ENCODE assay signal across 9 cellular contexts in the genomic region with DNA sequence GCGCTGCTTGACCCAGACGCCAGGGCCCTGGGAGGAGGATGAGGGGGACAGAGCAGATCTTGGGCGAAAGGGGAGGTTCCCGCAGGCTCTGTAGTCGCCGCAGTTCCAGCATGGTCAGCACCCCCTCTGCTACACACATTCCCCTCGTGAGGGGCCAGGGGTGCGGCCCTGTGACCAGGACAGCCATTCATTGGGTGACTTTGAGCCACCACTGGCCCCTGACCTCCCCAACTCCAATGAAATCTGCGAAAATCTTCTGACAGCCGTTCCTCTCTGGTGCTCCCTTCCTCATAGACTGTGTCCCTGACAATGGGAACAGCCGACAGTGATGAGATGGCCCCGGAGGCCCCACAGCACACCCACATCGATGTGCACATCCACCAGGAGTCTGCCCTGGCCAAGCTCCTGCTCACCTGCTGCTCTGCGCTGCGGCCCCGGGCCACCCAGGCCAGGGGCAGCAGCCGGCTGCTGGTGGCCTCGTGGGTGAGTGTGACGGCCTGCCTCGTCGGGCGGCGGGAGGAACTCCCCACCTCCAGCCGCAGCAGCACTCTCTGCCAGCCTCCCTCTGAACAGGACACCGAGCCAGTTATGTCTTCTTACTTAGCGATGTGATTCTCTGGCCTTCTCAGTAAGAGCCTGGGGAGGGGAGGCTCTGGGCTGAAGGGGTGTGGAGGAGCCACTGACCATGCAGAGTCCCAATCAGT. TPM values are rescaled to one million over a fixed set of nuclear protein-coding genes. Genes with fewer than 3 reads are reported as not detected.
DNase-seq lines count a peak whose midpoint lies in the region; TF ChIP-seq lines count a peak whose summit lies in the region.
"Had no signal": no experiment of that assay in that cellular context is flagged by ENCODE, and none has a peak within 500 bp of the region (broad histone marks: within the 10 kb centered on the region; RNA-seq: fewer than 3 reads in every experiment).

No MANE protein-coding gene starts in this region.

- H3K36me3 ChIP-seq in A673 (ENCODE audit: insufficient read depth, low read length, poor library complexity, severe bottlenecking) (no peaks in the 10 kb centered on the region), cardiac muscle cell (no peaks in the 10 kb centered on the region)

- POLR2A ChIA-PET in A673 (lab: Charles Lee; ENCODE audit: low non-redundant PET) = no interaction called here

- CTCF ChIA-PET in A673 (lab: Charles Lee) = no interaction called here

- H3K27me3 ChIP-seq in A673 (replicated peaks; ENCODE audit: insufficient read depth, low read depth, low read length, poor library complexity) (no peaks in the 10 kb centered on the region), cardiac muscle cell (peaks cover 69% of the 10 kb centered on the region)

- intact Hi-C loops in A673 (cut with micrococcal nuclease; ENCODE audit: unreplicated experiment) = no loop called here

- H3K4me3 ChIP-seq in A673 (ENCODE audit: low read depth, low read length, poor library complexity, severe bottlenecking) (peak overlapping the region; percentile 38), cardiac muscle cell (peak overlapping the region; percentile 36)

- H3K27me3 Mint-ChIP-seq in IgD-negative memory B cell = peaks cover 47% of the 10 kb centered on the region
- H3K27me3 Mint-ChIP-seq in nephron progenitor cell (ENCODE audit: low read depth, poor library complexity) = peaks cover 80% of the 10 kb centered on the region

- H3K9me3 Mint-ChIP-seq in IgD-negative memory B cell = peaks cover 1 to 8% (median 7%) of the 10 kb centered on the region in 3 donors
- H3K9me3 Mint-ChIP-seq in nephron progenitor cell = peaks cover 26% of the 10 kb centered on the region

- no peaks in the 10 kb centered on the region for H3K36me3 Mint-ChIP-seq in IgD-negative memory B cell
- peaks cover 10% of the 10 kb centered on the region for H3K36me3 Mint-ChIP-seq in nephron progenitor cell (ENCODE audit: low read depth)

- no peak for TF ChIP-seq CTCF in A673 (conservative IDR thresholded peaks at IDR 0.05; ENCODE audit: low read depth, low read length)
- no peak for TF ChIP-seq CTCF in cardiac muscle cell (IDR thresholded peaks at IDR 0.05; ENCODE audit: low read depth, low read length)
- TF ChIP-seq CTCF in nephron progenitor cell (IDR thresholded peaks at IDR 0.05) = no peak

- peaks cover 32% of the 10 kb centered on the region for H3K4me1 ChIP-seq in A673 (ENCODE audit: insufficient read depth, low read length, poor library complexity, severe bottlenecking)
- H3K4me1 ChIP-seq in cardiac muscle cell (ENCODE audit: low read depth) = no peaks in the 10 kb centered on the region

- BruUV-seq in A673 (replicated peaks; lab: Mats Ljungman, UMichigan) = no TSS peak

- no peak overlapping the region for H3K27ac Mint-ChIP-seq in IgD-negative memory B cell
- H3K27ac Mint-ChIP-seq in nephron progenitor cell = no peak overlapping the region

- H3K4me1 Mint-ChIP-seq in IgD-negative memory B cell (peaks cover 0 to 4% (median 2%) of the 10 kb centered on the region in 3 donors), nephron progenitor cell (peaks cover 12% of the 10 kb centered on the region)

- H3K27ac ChIP-seq in A673 (ENCODE audit: low read depth, low read length, poor library complexity, severe bottlenecking) (no peak overlapping the region), cardiac muscle cell (no peak overlapping the region)

- H3K9me3 ChIP-seq in A673 (ENCODE audit: low read depth, low read length, poor library complexity, severe bottlenecking) (peaks cover 9% of the 10 kb centered on the region), cardiac muscle cell (ENCODE audit: low read depth) (no peaks in the 10 kb centered on the region)

- DNase-seq in A673 (ENCODE audit: low spot score) (no peak), cardiac muscle cell (ENCODE audit: low read depth in 1 of 2, low spot score in 1 of 2) (no peak), nephron progenitor cell (no peak), AG08396 (ENCODE audit: low spot score) (no peak), UCSD-AML1 (lab: John Stamatoyannopoulos, UW; ENCODE audit: unreplicated experiment) (no peak), amygdala (lab: John Stamatoyannopoulos, UW) (no peak), NCI-H774 (lab: John Stamatoyannopoulos, UW) (no peak)

- H3K4me3 Mint-ChIP-seq in IgD-negative memory B cell (peak overlapping the region in 3 of 4 donors; percentile 48 to 74 (median 71)), nephron progenitor cell (peak overlapping the region; percentile 76)

RNA-seq across cellular contexts. Expression of gene TMEM176A, which starts 0.8 kb away (rescaled TPM):
- total RNA-seq in A673 (2021) = 2.3 and 2.9 TPM in 2 replicates
- not detected for polyA plus RNA-seq in IgD-negative memory B cell
- total RNA-seq in cardiac muscle cell = 18.2 and 19.1 TPM in 2 replicates
- polyA plus RNA-seq in cardiac muscle cell = 32.1 and 35.7 TPM in 2 replicates
- total RNA-seq: SK-MEL-5 had no signal

RNA-seq across cellular contexts. Expression of gene TMEM176B, which starts 1.2 kb away (rescaled TPM):
- total RNA-seq in A673 (2021) (2.2 and 2.3 TPM in 2 replicates), cardiac muscle cell (25.6 and 30.6 TPM in 2 replicates)
- polyA plus RNA-seq in IgD-negative memory B cell (2.4 TPM), cardiac muscle cell (37.9 and 41.8 TPM in 2 replicates)

RNA-seq across cellular contexts. Expression of gene AOC1, which starts 50.9 kb away (rescaled TPM):
- not detected in 2 replicates for total RNA-seq in A673 (2021)
- polyA plus RNA-seq in IgD-negative memory B cell = 0.11 TPM
- total RNA-seq in cardiac muscle cell = 0.06 TPM in 1 of 2 replicates, not detected in the other
- not detected in 2 replicates for polyA plus RNA-seq in cardiac muscle cell
